19 cellular contexts compared by ENCODE assay signal in genomic region chr1:228259951-228260350, GRCh38. TPM values are rescaled to one million over a fixed set of nuclear protein-coding genes. Genes with fewer than 3 reads are reported as not detected.
A peak's percentile ranks its signal among the peaks of the same experiment; 100 is the strongest.
DNase-seq lines count a peak whose midpoint lies in the region; ATAC-seq and TF ChIP-seq lines count a peak whose summit lies in the region.
"Had no signal": no experiment of that assay in that cellular context is flagged by ENCODE, and none has a peak within 500 bp of the region (broad histone marks: within the 10 kb centered on the region; RNA-seq: fewer than 3 reads in every experiment).

No MANE protein-coding gene starts in this region.

- H3K23ac ChIP-seq in IMR-90 (ENCODE audit: low read depth, low read length), result no peak overlapping the region

- H2AFZ ChIP-seq in IMR-90 (replicated peaks; ENCODE audit: low read length, poor library complexity) (no peak overlapping the region), mammary epithelial cell (ENCODE audit: low read depth, low read length) (no peak overlapping the region)

- dilution Hi-C loops in IMR-90 (cut with HindIII; ENCODE audit: low sequenced_read_pairs, unreplicated experiment) (no loop called here), mammary epithelial cell (cut with HindIII; ENCODE audit: low sequenced_read_pairs) (no loop called here)

- BruUV-seq in IMR-90 (replicated peaks; lab: Mats Ljungman, UMichigan) (no TSS peak), mammary epithelial cell (replicated peaks; lab: Mats Ljungman, UMichigan) (no TSS peak)

- H3K4me1 ChIP-seq in IMR-90 (ENCODE audit: control insufficient read depth, insufficient read depth, low read length), result no peaks in the 10 kb centered on the region
- H3K4me1 ChIP-seq in mammary epithelial cell (ENCODE audit: insufficient read depth, low read length), result no peaks in the 10 kb centered on the region
- H3K4me1 ChIP-seq: colonic mucosa, Peyer's patch, spleen had no signal

- H3K56ac ChIP-seq in IMR-90 (ENCODE audit: extremely low read depth, insufficient read depth, low read length), result no peak overlapping the region

- H3K4ac ChIP-seq in IMR-90 (ENCODE audit: low read depth, low read length), result no peak overlapping the region

- intact Hi-C loops in IMR-90 (cut with micrococcal nuclease), result no loop called here
- intact Hi-C loops in mammary epithelial cell (cut with micrococcal nuclease), result no loop called here

- H2BK120ac ChIP-seq in IMR-90 (ENCODE audit: low read depth, low read length), result no peak overlapping the region

- ATAC-seq in IMR-90 (ENCODE audit: low read depth), result no peak
- no peak for ATAC-seq in HG02973 (IDR thresholded peaks at IDR 0.05; ENCODE audit: unreplicated experiment)
- ATAC-seq: activated CD4-positive, CD25-positive, alpha-beta regulatory T cell treated with anti-CD3 and anti-CD28 coated beads, Interleukin-2, amount 50 U/mL, for 24 hours; left colon had no signal

- TF ChIP-seq CTCF in IMR-90 (conservative IDR thresholded peaks at IDR 0.05; ENCODE audit: low read depth, low read length) (peak; percentile 13; the same call in 1 of the 2 replicates), mammary epithelial cell (conservative IDR thresholded peaks at IDR 0.05 in 1 of 2, IDR thresholded peaks at IDR 0.05 in 1 of 2; ENCODE audit: extremely low read depth in 1 of 2, insufficient read depth in 1 of 2, low read depth in 1 of 2, low read length in 2 of 2) (peak; percentile 19 to 22), kidney epithelial cell (IDR thresholded peaks at IDR 0.05; ENCODE audit: insufficient read depth, low read length, poor library complexity, severe bottlenecking) (peak; percentile 12)

- H3K9me3 ChIP-seq in IMR-90 (ENCODE audit: control insufficient read depth, insufficient read depth, low read length) (peaks cover 4% of the 10 kb centered on the region), mammary epithelial cell (replicated peaks; ENCODE audit: insufficient read depth, low read length) (peaks cover 3% of the 10 kb centered on the region)
- H3K9me3 ChIP-seq: colonic mucosa had no signal

- no peaks in the 10 kb centered on the region for H3K27me3 ChIP-seq in IMR-90 (ENCODE audit: control insufficient read depth, insufficient read depth, low read length)
- H3K27me3 ChIP-seq in mammary epithelial cell (ENCODE audit: insufficient read depth, low read length), result no peaks in the 10 kb centered on the region
- H3K27me3 ChIP-seq in kidney epithelial cell (ENCODE audit: control insufficient read depth, insufficient read depth, low read length), result no peaks in the 10 kb centered on the region
- H3K27me3 ChIP-seq: colonic mucosa, Peyer's patch, spleen had no signal

- in situ Hi-C loops in IMR-90 (cut with MboI; ENCODE audit: low sequenced_read_pairs) (no loop called here), mammary epithelial cell (cut with MboI; ENCODE audit: low sequenced_read_pairs in 2 of 2) (no loop called here)

- WGBS in IMR-90 (ENCODE audit: extremely low coverage in 2 of 2, insufficient read length in 1 of 2), 2 experiments, result no CpG with 5 or more reads among the region's 3 CpGs
- WGBS in mammary epithelial cell (ENCODE audit: low coverage, missing lambda C conversion rate), result 84% methylated on average over 3 of the region's 3 CpGs

- H2AK9ac ChIP-seq in IMR-90 (replicated peaks; ENCODE audit: low read depth, low read length, poor library complexity), result no peak overlapping the region

- H4K91ac ChIP-seq in IMR-90 (ENCODE audit: insufficient read depth, low read depth, low read length), result no peak overlapping the region

- no peaks in the 10 kb centered on the region; the same call in 1 of the 2 replicates for H3K9me1 ChIP-seq in IMR-90 (ENCODE audit: insufficient read depth, low read length)

- peak; percentile 17 for DNase-seq in ELR (ENCODE audit: low read depth)
- no peak for DNase-seq in IMR-90
- no peak for DNase-seq in mammary epithelial cell
- DNase-seq in kidney epithelial cell (ENCODE audit: low read depth), result no peak
- DNase-seq in germinal center (ENCODE audit: low spot score), result no peak
- no peak for DNase-seq in NCI-H1436 treated with DMSO at 0.1 percent for 48 hours (lab: John Stamatoyannopoulos, UW)
- no peak for DNase-seq in activated T-cell treated with anti-CD3 and anti-CD28 coated beads, Interleukin-2, amount 50 U/mL, for 1 hour
- DNase-seq: colonic mucosa, foreskin melanocyte, Karpas-422, left colon, NCI-H1417, NCI-H2171, NCI-H69, Peyer's patch, SK-N-SH, spleen had no signal

- no peaks in the 10 kb centered on the region for H3K79me2 ChIP-seq in mammary epithelial cell (ENCODE audit: insufficient read depth, low read length)

- no peak for TF ChIP-seq RAD21 in IMR-90 (IDR thresholded peaks at IDR 0.05; ENCODE audit: low read length)

- H3K4me3 ChIP-seq in IMR-90 (ENCODE audit: insufficient read depth, low read depth, low read length) (no peak overlapping the region), mammary epithelial cell (replicated peaks in 1 of 3; ENCODE audit: insufficient read depth in 1 of 3, low read depth in 2 of 3, low read length in 3 of 3) (no peak overlapping the region), kidney epithelial cell (ENCODE audit: low read depth, low read length) (no peak overlapping the region)
- H3K4me3 ChIP-seq: colonic mucosa, Peyer's patch, spleen had no signal

- TF ChIP-seq POLR2A in IMR-90 (IDR thresholded peaks at IDR 0.05; ENCODE audit: low read depth, low read length), result no peak

- no peak overlapping the region for H2BK15ac ChIP-seq in IMR-90 (ENCODE audit: low read depth, low read length)

- H4K20me1 ChIP-seq in IMR-90 (ENCODE audit: insufficient read depth, low read length) (no peaks in the 10 kb centered on the region), mammary epithelial cell (ENCODE audit: insufficient read depth, low read length) (no peaks in the 10 kb centered on the region)

- no peak overlapping the region for H3K14ac ChIP-seq in IMR-90 (replicated peaks; ENCODE audit: low read depth, low read length)

- H2AK5ac ChIP-seq in IMR-90 (ENCODE audit: low read depth, low read length), result no peak overlapping the region

- H3K9ac ChIP-seq in IMR-90 (ENCODE audit: low read depth, low read length), result no peak overlapping the region
- no peak overlapping the region for H3K9ac ChIP-seq in mammary epithelial cell (ENCODE audit: insufficient read depth, low read length)
- H3K9ac ChIP-seq: SK-N-SH had no signal

- H4K5ac ChIP-seq in IMR-90 (ENCODE audit: low read depth, low read length), result no peak overlapping the region

- H3K27ac ChIP-seq in IMR-90 (ENCODE audit: insufficient read depth, low read length) (no peak overlapping the region), mammary epithelial cell (ENCODE audit: insufficient read depth, low read depth, low read length) (no peak overlapping the region)
- H3K27ac ChIP-seq: colonic mucosa, Peyer's patch, spleen had no signal

- H3K79me1 ChIP-seq in IMR-90 (ENCODE audit: low read depth in 1 of 2, low read length in 2 of 2), result no peaks in the 10 kb centered on the region

- H3K36me3 ChIP-seq in IMR-90 (ENCODE audit: control insufficient read depth, insufficient read depth, low read length) (peaks cover 32% of the 10 kb centered on the region), mammary epithelial cell (ENCODE audit: insufficient read depth, low read length) (no peaks in the 10 kb centered on the region), kidney epithelial cell (ENCODE audit: control insufficient read depth, insufficient read depth, low read length) (peaks cover 2% of the 10 kb centered on the region)
- H3K36me3 ChIP-seq: colonic mucosa, Peyer's patch had no signal

- no peak overlapping the region for H2BK5ac ChIP-seq in IMR-90 (ENCODE audit: low read depth, low read length, poor library complexity, severe bottlenecking)

- H2BK20ac ChIP-seq in IMR-90 (ENCODE audit: low read depth, low read length), result no peak overlapping the region

- H4K8ac ChIP-seq in IMR-90 (ENCODE audit: low read depth in 2 of 2, low read length in 2 of 2), result no peak overlapping the region

- POLR2A ChIA-PET in IMR-90 (lab: Charles Lee; ENCODE audit: unreplicated experiment), result no interaction called here

- CTCF ChIA-PET in IMR-90 (lab: Yijun Ruan, JAX) (no interaction called here), mammary epithelial cell (lab: Charles Lee; ENCODE audit: low non-redundant PET) (no interaction called here)

- no peak overlapping the region for H3K18ac ChIP-seq in IMR-90 (ENCODE audit: low read depth, low read length)

- H3K4me2 ChIP-seq in IMR-90 (ENCODE audit: low read depth, low read length), result no peak overlapping the region
- H3K4me2 ChIP-seq in mammary epithelial cell (ENCODE audit: insufficient read depth, low read depth, low read length), result no peak overlapping the region
- H3K4me2 ChIP-seq: SK-N-SH had no signal

TF ChIP-seq in IMR-90, 13 proteins besides CTCF, POLR2A, EP300 and RAD21:
- TF ChIP-seq RFX5 (IDR thresholded peaks at IDR 0.05; ENCODE audit: low read depth, low read length) (no peak), MXI1 (IDR thresholded peaks at IDR 0.05; ENCODE audit: borderline replicate concordance, low read depth, low read length) (no peak), NFE2L2 (IDR thresholded peaks at IDR 0.05; ENCODE audit: low read depth, low read length) (no peak), MAFK (IDR thresholded peaks at IDR 0.05; ENCODE audit: low read depth, low read length) (no peak), USF2 (IDR thresholded peaks at IDR 0.05; ENCODE audit: low read depth, low read length) (no peak)

RNA-seq across cellular contexts. Expression of gene OBSCN, which starts 52.1 kb away (rescaled TPM):
- total RNA-seq in IMR-90 (2012; rRNA removed) (4.1 and 4.2 TPM in 2 replicates), mammary epithelial cell (10 to 100 TPM; 19.6 to 40.5 TPM), kidney epithelial cell (13.5 and 20.9 TPM in 2 replicates)
- polyA plus RNA-seq in IMR-90 (2012; rRNA removed) (9.5 and 10.0 TPM in 2 replicates), mammary epithelial cell (2.0 TPM)
- polyA plus RNA-seq in IMR-90 (2012; cell fraction: cytosol; rRNA removed), result 3.6 and 7.2 TPM in 2 replicates
- polyA plus RNA-seq in IMR-90 (2012; cell fraction: nucleus; rRNA removed; ENCODE audit: low replicate concordance), result 69.7 and 96.2 TPM in 2 replicates
- polyA minus RNA-seq in mammary epithelial cell, result 7.8 TPM
